Comparison of ENCODE assay signal across 8 cellular contexts in the genomic region with DNA sequence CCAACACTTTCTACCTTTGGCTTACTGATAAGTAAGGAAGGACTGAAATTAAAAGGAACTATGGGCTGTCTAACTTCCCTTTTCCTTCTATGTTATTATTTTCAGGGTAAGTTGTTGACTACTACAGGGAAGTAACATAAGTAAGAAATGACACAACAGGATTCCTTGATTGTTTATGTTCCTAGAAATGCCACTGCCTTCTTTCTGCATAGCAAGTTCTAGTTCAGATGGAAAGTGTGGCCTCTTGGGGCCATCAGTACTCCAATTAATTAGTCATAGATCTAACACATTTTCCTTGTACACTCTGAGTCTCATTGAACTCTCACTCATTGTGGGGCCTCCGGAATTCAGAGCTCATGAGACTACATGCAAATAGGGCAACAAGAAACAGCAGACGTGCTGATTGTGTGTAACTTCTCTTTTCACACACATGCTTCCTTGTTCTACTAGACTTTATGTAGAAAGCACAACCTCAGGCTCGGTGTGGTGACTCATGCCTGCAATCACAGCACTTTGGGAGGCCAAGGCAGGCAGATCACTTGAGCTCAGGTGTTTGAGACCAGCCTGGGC. TPM values are rescaled to one million over a fixed set of nuclear protein-coding genes. Genes with fewer than 3 reads are reported as not detected.
DNase-seq lines count a peak whose midpoint lies in the region; ATAC-seq and TF ChIP-seq lines count a peak whose summit lies in the region.

No MANE protein-coding gene starts in this region.

- peak; percentile 67 for ATAC-seq in GM18907 (IDR thresholded peaks at IDR 0.05; ENCODE audit: unreplicated experiment)
- ATAC-seq in HG02798 (IDR thresholded peaks at IDR 0.05; ENCODE audit: poor library complexity, unreplicated experiment): peak; percentile 82

- peak overlapping the region; percentile 42 for H3K4me2 ChIP-seq in OCI-LY1 (ENCODE audit: low read length)

- H3K36me3 ChIP-seq in OCI-LY1 (ENCODE audit: insufficient read depth, low read length) (no peaks in the 10 kb centered on the region), H7 (replicated peaks; ENCODE audit: control insufficient read depth, insufficient read depth, low read length) (no peaks in the 10 kb centered on the region)

- peak; percentile 55 for DNase-seq in germinal center (ENCODE audit: low spot score)
- DNase-seq in H7: no peak
- no peak for DNase-seq in DMS153 (lab: John Stamatoyannopoulos, UW)
- DNase-seq in NCI-H345 (lab: John Stamatoyannopoulos, UW): no peak
- no peak for DNase-seq in anterior cingulate cortex (lab: John Stamatoyannopoulos, UW)

- no peaks in the 10 kb centered on the region for H3K27me3 ChIP-seq in OCI-LY1 (ENCODE audit: insufficient read depth, low read length)
- H3K27me3 ChIP-seq in H7 (ENCODE audit: control insufficient read depth, insufficient read depth, low read length): no peaks in the 10 kb centered on the region

- no peaks in the 10 kb centered on the region for H3K9me3 ChIP-seq in OCI-LY1 (ENCODE audit: low read length)

- H2AFZ ChIP-seq in OCI-LY1 (ENCODE audit: low read length): peak overlapping the region; percentile 76; the same call in 1 of the 2 replicates

- no peaks in the 10 kb centered on the region for H4K20me1 ChIP-seq in OCI-LY1 (ENCODE audit: insufficient read depth, low read length)

- no peak for TF ChIP-seq CTCF in OCI-LY1 (IDR thresholded peaks at IDR 0.05; ENCODE audit: low read length)

- H3K4me3 ChIP-seq in OCI-LY1 (ENCODE audit: low read depth, low read length, poor library complexity, severe bottlenecking) (peak overlapping the region; percentile 4), H7 (ENCODE audit: insufficient read depth, low read depth, low read length) (no peak overlapping the region)

- no peaks in the 10 kb centered on the region for H3K79me2 ChIP-seq in OCI-LY1 (ENCODE audit: insufficient read depth, low read length)

- H3K27ac ChIP-seq in OCI-LY1 (ENCODE audit: low read depth, low read length, poor library complexity, severe bottlenecking): peak overlapping the region; percentile 49

- H3K9me2 ChIP-seq in OCI-LY1 (ENCODE audit: low read depth, low read length): no peaks in the 10 kb centered on the region

- H3F3A ChIP-seq in OCI-LY1 (ENCODE audit: insufficient read depth, low read length): no peaks in the 10 kb centered on the region

- no peak overlapping the region; the same call in 1 of the 2 replicates for H3K9ac ChIP-seq in OCI-LY1 (ENCODE audit: low read length)

- H3K4me1 ChIP-seq in OCI-LY1 (ENCODE audit: insufficient read depth, low read length, severe bottlenecking): peaks cover 17% of the 10 kb centered on the region

RNA-seq across cellular contexts. Expression of gene HIBADH, which starts 35.3 kb away (rescaled TPM):
- total RNA-seq in H7 (2014; rRNA removed; shearing (Covaris generic)): 42.0 and 53.7 TPM in 2 replicates

RNA-seq across cellular contexts. Expression of gene TAX1BP1, which starts 42.0 kb away (rescaled TPM):
- total RNA-seq in H7 (2014; rRNA removed; shearing (Covaris generic)): 51.6 and 62.2 TPM in 2 replicates
